ENCODE assay signal across 11 cellular contexts in genomic region chr17:6642592-6642991, GRCh38. TPM values are rescaled to one million over a fixed set of nuclear protein-coding genes. Genes with fewer than 3 reads are reported as not detected.
DNase-seq lines count a peak whose midpoint lies in the region; ATAC-seq and TF ChIP-seq lines count a peak whose summit lies in the region.
"Had no signal": no experiment of that assay in that cellular context is flagged by ENCODE, and none has a peak within 500 bp of the region (broad histone marks: within the 10 kb centered on the region; RNA-seq: fewer than 3 reads in every experiment).

No MANE protein-coding gene starts in this region.

- H3K9me3 Mint-ChIP-seq in brain (no peaks in the 10 kb centered on the region), nephron progenitor cell (no peaks in the 10 kb centered on the region)
- H3K9me3 Mint-ChIP-seq: stimulated activated naive B cell treated with anti-CD40 and anti-IgM and Interleukin-4, amounts not matched to agents 10 μg/mL and 1 μg/mL and 100 μg/mL, for 72 hours had no signal

- H3K36me3 Mint-ChIP-seq in brain (peaks cover 23% of the 10 kb centered on the region), nephron progenitor cell (ENCODE audit: low read depth) (peaks cover 20% of the 10 kb centered on the region)

- in situ Hi-C loops in GM13977 (cut with MboI; ENCODE audit: low pct_unique_long_range_greater_than_20kb, low sequenced_read_pairs, unreplicated experiment): no loop called here

- H3K4me3 Mint-ChIP-seq in brain: peak overlapping the region; percentile 94 to 99 (median 97)
- H3K4me3 Mint-ChIP-seq in nephron progenitor cell: peak overlapping the region; percentile 92

- TF ChIP-seq POLR2A in NB4 (IDR thresholded peaks at IDR 0.05; ENCODE audit: extremely low read depth, insufficient read length): no peak

- H3K4me3 ChIP-seq in NB4 (ENCODE audit: low read depth, low read length): peak overlapping the region; percentile 90
- H3K4me3 ChIP-seq: coronary artery had no signal

- H3K27me3 Mint-ChIP-seq in brain: peaks cover 15% of the 10 kb centered on the region
- no peaks in the 10 kb centered on the region for H3K27me3 Mint-ChIP-seq in nephron progenitor cell (ENCODE audit: low read depth, poor library complexity)
- H3K27me3 Mint-ChIP-seq: stimulated activated naive B cell treated with anti-CD40 and anti-IgM and Interleukin-4, amounts not matched to agents 10 μg/mL and 1 μg/mL and 100 μg/mL, for 72 hours had no signal

- H3K27ac Mint-ChIP-seq in brain (peak overlapping the region in 2 of 5 experiments; percentile 74 to 83), nephron progenitor cell (no peak overlapping the region)

- ATAC-seq in HG03159 (IDR thresholded peaks at IDR 0.05; ENCODE audit: unreplicated experiment): no peak
- no peak for ATAC-seq in HG03469 (IDR thresholded peaks at IDR 0.05; ENCODE audit: unreplicated experiment)
- ATAC-seq: stimulated activated naive B cell treated with anti-CD40 and anti-IgM and Interleukin-4, amounts not matched to agents 10 μg/mL and 1 μg/mL and 100 μg/mL, for 72 hours had no signal

- H3K4me1 Mint-ChIP-seq in brain (peaks cover 71% of the 10 kb centered on the region), nephron progenitor cell (peaks cover 37% of the 10 kb centered on the region)

- DNase-seq in EL: peak; percentile 31
- no peak for DNase-seq in NB4 (ENCODE audit: low read depth)
- no peak for DNase-seq in nephron progenitor cell
- no peak for DNase-seq in GM13977 (ENCODE audit: low spot score)
- DNase-seq: hippocampal formation; NCI-H510A; stimulated activated naive B cell treated with anti-CD40 and anti-IgM and Interleukin-4, amounts not matched to agents 10 μg/mL and 1 μg/mL and 100 μg/mL, for 72 hours had no signal

- TF ChIP-seq CTCF in NB4 (IDR thresholded peaks at IDR 0.05; ENCODE audit: low read depth, low read length): no peak
- TF ChIP-seq CTCF in brain (conservative IDR thresholded peaks at IDR 0.05): no peak
- no peak for TF ChIP-seq CTCF in nephron progenitor cell (IDR thresholded peaks at IDR 0.05)
- TF ChIP-seq CTCF in GM13977 (IDR thresholded peaks at IDR 0.05; ENCODE audit: extremely low read depth, insufficient read depth, missing control alignments): no peak

RNA-seq across cellular contexts. Expression of gene TXNDC17, which starts 1.7 kb away (rescaled TPM):
- 90.4 TPM for polyA plus RNA-seq in brain (ENCODE audit: insufficient read depth, low read depth, low replicate concordance)

RNA-seq across cellular contexts. Expression of gene KIAA0753, which starts 2.1 kb away (rescaled TPM):
- 8.7 TPM for polyA plus RNA-seq in brain (ENCODE audit: insufficient read depth, low read depth, low replicate concordance)

RNA-seq across cellular contexts. Expression of gene MED31, which starts 8.8 kb away (rescaled TPM):
- 18.2 TPM for polyA plus RNA-seq in brain (ENCODE audit: insufficient read depth, low read depth, low replicate concordance)

RNA-seq across cellular contexts. Expression of gene C17orf100, which starts 9.0 kb away (rescaled TPM):
- polyA plus RNA-seq in brain (ENCODE audit: insufficient read depth, low read depth, low replicate concordance): 12.3 TPM
